8 cellular contexts compared by ENCODE assay signal in genomic region chr11:96338910-96339703, GRCh38. TPM values are rescaled to one million over a fixed set of nuclear protein-coding genes. Genes with fewer than 3 reads are reported as not detected.
A peak's percentile ranks its signal among the peaks of the same experiment; 100 is the strongest.
DNase-seq lines count a peak whose midpoint lies in the region; ATAC-seq and TF ChIP-seq lines count a peak whose summit lies in the region.

No MANE protein-coding gene starts in this region.

- H3K27me3 ChIP-seq in neutrophil = peaks cover 9% of the 10 kb centered on the region

- ATAC-seq in GM21526 (IDR thresholded peaks at IDR 0.05; ENCODE audit: low FRiP score, unreplicated experiment) = peak; percentile 42

- peak; percentile 61 for DNase-seq in EH (ENCODE audit: low read depth)
- peak; percentile 70 for DNase-seq in KG1 (lab: John Stamatoyannopoulos, UW)
- peak; percentile 66 for DNase-seq in activated CD8-positive, alpha-beta memory T cell treated with anti-CD3 and anti-CD28 coated beads, Interleukin-2, amount 50 U/mL, for 48 hours
- DNase-seq in fibroblast of mammary gland (ENCODE audit: low read depth) = peak; percentile 78
- DNase-seq in NCI-H524 (lab: John Stamatoyannopoulos, UW) = no peak
- DNase-seq in mucosa of gallbladder (ENCODE audit: low spot score) = no peak

- H3K9me3 ChIP-seq in neutrophil = no peaks in the 10 kb centered on the region

- H3K4me1 ChIP-seq in neutrophil (ENCODE audit: control insufficient read depth in 1 of 2, insufficient read depth in 1 of 2, low read depth in 1 of 2, low read length in 1 of 2) = peaks cover 16 to 33% of the 10 kb centered on the region in 2 experiments

- peak overlapping the region; percentile 96 for H3K4me3 ChIP-seq in fibroblast of mammary gland (ENCODE audit: control insufficient read depth, low read depth, low read length)
- no peak overlapping the region for H3K4me3 ChIP-seq in neutrophil (ENCODE audit: low read depth in 1 of 2, low read length in 1 of 2)

- H3K27ac ChIP-seq in neutrophil = peak overlapping the region; percentile 51

- TF ChIP-seq CTCF in fibroblast of mammary gland (conservative IDR thresholded peaks at IDR 0.05; ENCODE audit: control insufficient read depth, insufficient read depth, low read depth, low read length) (no peak), neutrophil (IDR thresholded peaks at IDR 0.05) (no peak)

- H3K36me3 ChIP-seq in neutrophil = no peaks in the 10 kb centered on the region

RNA-seq across cellular contexts. Expression of gene MAML2, which starts 3.9 kb away (rescaled TPM):
- 14.3 TPM for total RNA-seq in mucosa of gallbladder

RNA-seq across cellular contexts. Expression of gene CCDC82, which starts 50.6 kb away (rescaled TPM):
- 19.6 TPM for total RNA-seq in mucosa of gallbladder

RNA-seq across cellular contexts. Expression of gene JRKL, which starts 50.7 kb away (rescaled TPM):
- total RNA-seq in mucosa of gallbladder = 12.9 TPM

Comparison
In these comparisons a context has a peak if more than half of its experiments do, and no peak if none do; other contexts are left out.
1. DNase-seq: peak in EH (single experiment), KG1 (single experiment), activated CD8-positive, alpha-beta memory T cell treated with anti-CD3 and anti-CD28 coated beads, Interleukin-2, amount 50 U/mL, for 48 hours (single experiment) and fibroblast of mammary gland (single experiment); none in NCI-H524 (0 of 2) and mucosa of gallbladder (single experiment).